Comparison of ENCODE assay signal across 2 cellular contexts in genomic region chr10:71748671-71749191, GRCh38.
TF ChIP-seq lines count a peak whose summit lies in the region.

No MANE protein-coding gene starts in this region.

TF ChIP-seq in HCT116, 20 proteins besides CTCF, POLR2A, EP300 and RAD21:
- no peak for TF ChIP-seq ZNF274 (IDR thresholded peaks at IDR 0.05; ENCODE audit: low read depth, low read length)
- no peak for TF ChIP-seq EGR1 (IDR thresholded peaks at IDR 0.05; ENCODE audit: low read depth)
- TF ChIP-seq ZFX (IDR thresholded peaks at IDR 0.05), result no peak
- TF ChIP-seq ELF1 (IDR thresholded peaks at IDR 0.05; ENCODE audit: borderline replicate concordance, low read depth), result no peak
- no peak for TF ChIP-seq FOSL1 (IDR thresholded peaks at IDR 0.05; ENCODE audit: low read depth)
- no peak for TF ChIP-seq SIN3A (IDR thresholded peaks at IDR 0.05; ENCODE audit: low read depth)
- no peak for TF ChIP-seq ATF3 (IDR thresholded peaks at IDR 0.05)
- TF ChIP-seq ZBTB33 (IDR thresholded peaks at IDR 0.05; ENCODE audit: extremely low read depth, insufficient replicate concordance, low read length), result no peak

TF ChIP-seq in GM12878, 131 proteins besides CTCF, POLR2A, EP300 and RAD21:
- peak; percentile 75 for TF ChIP-seq SPI1 (IDR thresholded peaks at IDR 0.05; ENCODE audit: borderline replicate concordance, insufficient read depth, low read depth, low read length)
- TF ChIP-seq POLR2AphosphoS2 (IDR thresholded peaks at IDR 0.05; ENCODE audit: low read depth, low read length), result peak; percentile 35; the same call in 1 of the 2 replicates
- TF ChIP-seq ZBTB11 (CRISPR knock-in tag; IDR thresholded peaks at IDR 0.05), result no peak
- TF ChIP-seq JUND (IDR thresholded peaks at IDR 0.05; ENCODE audit: low read depth, low read length), result no peak
- TF ChIP-seq EED (IDR thresholded peaks at IDR 0.05; ENCODE audit: low read depth), result peak; percentile 51; the same call in 1 of the 2 replicates
- TF ChIP-seq HDGF (IDR thresholded peaks at IDR 0.05), result peak; percentile 30; the same call in 1 of the 2 replicates
- TF ChIP-seq MEF2A (IDR thresholded peaks at IDR 0.05; ENCODE audit: insufficient read depth, low read depth, low read length), result no peak
- 0 out of 2 replicates have a peak, but pooled peaks have one; percentile 12 for TF ChIP-seq IKZF1 (conservative IDR thresholded peaks at IDR 0.05)
- peak; percentile 74 for TF ChIP-seq RUNX3 (IDR thresholded peaks at IDR 0.05; ENCODE audit: low read length)
- peak; percentile 83; the same call in 1 of the 2 replicates for TF ChIP-seq ZNF687 (IDR thresholded peaks at IDR 0.05)
- TF ChIP-seq ETV6 (conservative IDR thresholded peaks at IDR 0.05 in 1 of 2, IDR thresholded peaks at IDR 0.05 in 1 of 2; ENCODE audit: borderline replicate concordance in 1 of 2, low read depth in 1 of 2), result peak in 1 of 2 experiments; percentile 81; a peak in 2 of 4 replicates
